Comparison of ENCODE assay signal across 8 cellular contexts in the genomic region with DNA sequence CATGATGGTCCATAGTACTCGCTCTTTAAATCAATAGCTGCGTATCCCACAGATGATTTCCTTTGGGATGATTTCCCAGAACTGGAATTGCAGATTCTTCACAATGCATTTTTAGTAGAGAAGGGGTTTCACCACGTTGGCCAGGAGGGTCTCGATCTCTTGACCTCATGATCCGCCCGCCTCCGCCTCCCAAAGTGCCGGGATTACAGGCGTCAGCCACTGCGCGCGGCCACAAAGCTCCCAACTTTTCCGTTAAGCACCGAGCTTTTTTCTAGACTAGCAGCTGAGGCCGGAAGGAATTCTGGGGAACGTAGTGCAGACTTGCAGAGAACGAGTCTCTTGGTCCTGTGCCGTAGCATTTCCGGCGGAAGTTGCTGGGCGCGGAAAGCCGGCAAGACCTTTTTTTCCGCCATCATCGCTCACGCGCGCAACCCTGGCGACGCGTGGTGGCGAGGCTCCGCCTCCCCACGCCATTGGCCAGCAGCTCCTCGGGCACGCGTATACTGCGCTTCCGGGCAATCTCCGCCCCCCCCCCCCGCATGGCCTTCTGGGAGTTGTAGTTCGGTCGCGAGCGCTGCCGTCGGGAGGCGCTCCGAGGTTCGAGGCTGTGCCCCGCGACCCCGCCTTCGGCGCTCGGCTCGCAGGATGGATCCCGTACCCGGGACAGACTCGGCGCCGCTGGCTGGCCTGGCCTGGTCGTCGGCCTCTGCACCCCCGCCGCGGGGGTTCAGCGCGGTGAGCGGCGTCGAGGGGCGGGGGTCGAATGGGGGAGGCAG. TPM values are rescaled to one million over a fixed set of nuclear protein-coding genes. Genes with fewer than 3 reads are reported as not detected.
DNase-seq lines count a peak whose midpoint lies in the region; ATAC-seq, FAIRE-seq and TF ChIP-seq lines count a peak whose summit lies in the region.

A gene (plus strand): TSS at position 557 of the 776 bp plus-strand sequence. CDS start 89 bp downstream, at position 646.

- H3K9me3 Mint-ChIP-seq in CD8-positive, alpha-beta memory T cell = no peaks in the 10 kb centered on the region
- H3K9me3 Mint-ChIP-seq in activated CD8-positive, alpha-beta memory T cell treated with anti-CD3 and anti-CD28 coated beads, Interleukin-2, amount 10 ng/mL, durations not matched to agents 7 days and 5 days (ENCODE audit: low read depth) = no peaks in the 10 kb centered on the region
- no peaks in the 10 kb centered on the region for H3K9me3 Mint-ChIP-seq in memory B cell

- H3K79me1 ChIP-seq in H1 (ENCODE audit: low read depth, low read length) = no peaks in the 10 kb centered on the region

- peak within 1 kb of the TSS; percentile 97 for H3K9ac ChIP-seq in NT2/D1 (ENCODE audit: insufficient read length, low read depth)
- H3K9ac ChIP-seq in H1 (replicated peaks in 1 of 4; ENCODE audit: extremely low read depth in 1 of 4, low read depth in 3 of 4, low read length in 3 of 4) = peak within 1 kb of the TSS; percentile 8 to 78 (median 38)

- H4K91ac ChIP-seq in H1 (replicated peaks; ENCODE audit: insufficient read length, low read length) = peak within 1 kb of the TSS; percentile 91

- peaks cover 14 to 20% (median 18%) of the 10 kb centered on the region in 3 donors for H3K4me1 Mint-ChIP-seq in CD8-positive, alpha-beta memory T cell
- H3K4me1 Mint-ChIP-seq in activated CD8-positive, alpha-beta memory T cell treated with anti-CD3 and anti-CD28 coated beads, Interleukin-2, amount 10 ng/mL, durations not matched to agents 7 days and 5 days = peaks cover 19% of the 10 kb centered on the region
- peaks cover 4% of the 10 kb centered on the region for H3K4me1 Mint-ChIP-seq in memory B cell

- H3K36me3 ChIP-seq in CD8-positive, alpha-beta memory T cell (ENCODE audit: insufficient read depth, low read length) = no peaks in the 10 kb centered on the region
- H3K36me3 ChIP-seq in NT2/D1 (ENCODE audit: insufficient read depth, insufficient read length, low read length) (peaks cover 11% of the 10 kb centered on the region), H1 (ENCODE audit: control insufficient read depth in 2 of 4, insufficient read depth in 4 of 4, low read length in 3 of 4) (no peaks in the 10 kb centered on the region)

- ATAC-seq in GM21367 (IDR thresholded peaks at IDR 0.05; ENCODE audit: unreplicated experiment) (peak; percentile 69), memory B cell (ENCODE audit: low read depth) (peak; percentile 97)
- ATAC-seq in activated CD8-positive, alpha-beta memory T cell treated with anti-CD3 and anti-CD28 coated beads, Interleukin-2, amount 10 ng/mL, durations not matched to agents 7 days and 5 days = peak; percentile 95

- peak within 1 kb of the TSS; percentile 61 for H3K27ac ChIP-seq in CD8-positive, alpha-beta memory T cell (ENCODE audit: low read depth, low read length)
- H3K27ac ChIP-seq in H1 (ENCODE audit: low read depth, low read length) = peak within 1 kb of the TSS; percentile 62; the same call in 1 of the 2 replicates

- peak within 1 kb of the TSS; percentile 85 for H3K4ac ChIP-seq in H1 (replicated peaks; ENCODE audit: insufficient read length, low read depth, low read length)

- peak within 1 kb of the TSS; percentile 88 to 98 (median 92) for H3K27ac Mint-ChIP-seq in CD8-positive, alpha-beta memory T cell
- H3K27ac Mint-ChIP-seq in activated CD8-positive, alpha-beta memory T cell treated with anti-CD3 and anti-CD28 coated beads, Interleukin-2, amount 10 ng/mL, durations not matched to agents 7 days and 5 days = peak within 1 kb of the TSS; percentile 93
- peak within 1 kb of the TSS; percentile 76 for H3K27ac Mint-ChIP-seq in memory B cell

- peak within 1 kb of the TSS; percentile 21 for H2BK120ac ChIP-seq in H1 (replicated peaks; ENCODE audit: low read depth, low read length)

- H2AFZ ChIP-seq in H1 (ENCODE audit: low read length) = peak within 1 kb of the TSS; percentile 88

- peaks cover 12% of the 10 kb centered on the region for H3K23me2 ChIP-seq in H1 (ENCODE audit: low read depth, low read length)

- no peak within 1 kb of the TSS for H3K23ac ChIP-seq in H1 (ENCODE audit: insufficient read length)

- H4K5ac ChIP-seq in H1 (ENCODE audit: insufficient read length, low read depth, low read length) = peak within 1 kb of the TSS; percentile 46

- H3K56ac ChIP-seq in H1 (replicated peaks; ENCODE audit: insufficient read length, low read depth, low read length) = peak within 1 kb of the TSS; percentile 46

- no peaks in the 10 kb centered on the region for H3K27me3 ChIP-seq in CD8-positive, alpha-beta memory T cell (ENCODE audit: insufficient read depth, low read length, poor library complexity, severe bottlenecking)
- H3K27me3 ChIP-seq in NT2/D1 (ENCODE audit: insufficient read depth, insufficient read length) = peaks cover 8% of the 10 kb centered on the region
- peaks cover 0 to 3% (median 0%) of the 10 kb centered on the region in 4 experiments; a peak in 2 of 7 replicates for H3K27me3 ChIP-seq in H1 (replicated peaks in 1 of 4; ENCODE audit: control insufficient read depth in 3 of 4, extremely low read depth in 1 of 4, insufficient read depth in 3 of 4, low read length in 3 of 4)

- peak within 1 kb of the TSS; percentile 75; the same call in 1 of the 2 replicates for H4K8ac ChIP-seq in H1 (ENCODE audit: extremely low read depth, insufficient read depth, low read length)

- H3K4me3 ChIP-seq in CD8-positive, alpha-beta memory T cell (ENCODE audit: low read length) = peak within 1 kb of the TSS; percentile 80
- H3K4me3 ChIP-seq in NT2/D1 (ENCODE audit: insufficient read length, low read depth) (peak within 1 kb of the TSS; percentile 90), H1 (ENCODE audit: extremely low read depth in 1 of 4, insufficient read depth in 2 of 4, low read depth in 3 of 4, low read length in 4 of 4) (peak within 1 kb of the TSS; percentile 57 to 88 (median 78))

- FAIRE-seq in H1 (lab: Jason Lieb, UNC) = peak; percentile 96

- H3K9me3 ChIP-seq in CD8-positive, alpha-beta memory T cell (ENCODE audit: low read length) = no peaks in the 10 kb centered on the region
- H3K9me3 ChIP-seq in NT2/D1 (ENCODE audit: insufficient read depth, low read length) (no peaks in the 10 kb centered on the region), H1 (ENCODE audit: insufficient read depth in 2 of 2, low read depth in 1 of 2, low read length in 1 of 2) (no peaks in the 10 kb centered on the region)

- TF ChIP-seq EP300 in H1 (IDR thresholded peaks at IDR 0.05; ENCODE audit: borderline replicate concordance in 1 of 2, low read depth in 2 of 2, low read length in 2 of 2) = peak in 1 of 2 experiments; percentile 6; a peak in 1 of 3 replicates

- H2BK15ac ChIP-seq in H1 (ENCODE audit: low read length) = peak within 1 kb of the TSS; percentile 61

- peak; percentile 92 to 97 (median 95) for DNase-seq in CD8-positive, alpha-beta memory T cell
- DNase-seq in HUDEP-2 (lab: John Stamatoyannopoulos, UW; ENCODE audit: unreplicated experiment in 76 of 76) = peak in 75 of 76 experiments; percentile 56 to 100 (median 99)
- DNase-seq in NT2/D1 (ENCODE audit: low read depth, low spot score) = peak; percentile 100
- DNase-seq in activated CD8-positive, alpha-beta memory T cell treated with anti-CD3 and anti-CD28 coated beads, Interleukin-2, amount 10 ng/mL, durations not matched to agents 7 days and 5 days = peak; percentile 97
- DNase-seq in H1 (ENCODE audit: low read depth in 1 of 2, low spot score in 2 of 2) = peak; percentile 90 to 99
- DNase-seq in memory B cell (ENCODE audit: low spot score in 2 of 2) = peak; percentile 79 to 90
- DNase-seq in stimulated activated CD8-positive, alpha-beta memory T cell treated with anti-CD3 and anti-CD28 coated beads, Interleukin-12 subunit alpha, Interleukin-12 subunit beta, amount 100 ng/mL, for 24 hours (ENCODE audit: extremely low read depth) = peak; percentile 83

- POLR2A ChIA-PET in CD8-positive, alpha-beta memory T cell (lab: Charles Lee) = interaction anchor here (0.5 to 1.8 kb wide), 7 partner anchors 14 to 194 kb away, joined by 3 to 25 read pairs (median 5); a partner anchor contains a TSS
- POLR2A ChIA-PET in H1 (lab: Charles Lee; ENCODE audit: partially characterized antibody) = interaction anchor here (0.8 to 6.1 kb wide), 10 partner anchors 9 to 85 kb away, joined by 3 to 44 read pairs (median 4); a partner anchor contains a TSS

- peak within 1 kb of the TSS; percentile 20; the same call in 1 of the 2 replicates for H2BK5ac ChIP-seq in H1 (ENCODE audit: low read depth, low read length)

- no peaks in the 10 kb centered on the region for H3K79me2 ChIP-seq in H1 (ENCODE audit: control insufficient read depth in 1 of 2, insufficient read depth in 2 of 2, low read length in 2 of 2)

- TF ChIP-seq RAD21 in H1 (IDR thresholded peaks at IDR 0.05 in 1 of 2, conservative IDR thresholded peaks at IDR 0.05 in 1 of 2; ENCODE audit: low read depth in 2 of 2, low read length in 2 of 2) = no peak

- H3K18ac ChIP-seq in H1 (ENCODE audit: extremely low read depth, low read length) = peak within 1 kb of the TSS; percentile 4; the same call in 1 of the 2 replicates

- peak within 1 kb of the TSS; percentile 22; the same call in 1 of the 2 replicates for H2BK12ac ChIP-seq in H1 (ENCODE audit: low read depth, low read length)

- H3K4me2 ChIP-seq in H1 (ENCODE audit: insufficient read depth in 1 of 2, low read depth in 2 of 2, low read length in 2 of 2) = peak within 1 kb of the TSS; percentile 59 to 76

- WGBS in H1 (ENCODE audit: extremely low coverage in 1 of 2, insufficient coverage in 1 of 2, insufficient read length in 1 of 2, insufficient replicate concordance in 2 of 2, low coverage in 1 of 2, low lambda C conversion rate in 2 of 2, missing lambda C conversion rate in 1 of 2), 2 experiments = 2% methylated on average over 60 of the region's 74 CpGs; no CpG with 5 or more reads in 1 of the 2 experiments

- no peak for TF ChIP-seq CTCF in H1 (IDR thresholded peaks at IDR 0.05; ENCODE audit: control extremely low read depth in 1 of 3, insufficient read depth in 1 of 3, low read depth in 1 of 3, low read length in 3 of 3)

- peaks cover 0 to 4% of the 10 kb centered on the region in 2 experiments for H4K20me1 ChIP-seq in H1 (replicated peaks in 1 of 2; ENCODE audit: control insufficient read depth in 1 of 2, insufficient read depth in 2 of 2, low read length in 2 of 2)

- no peaks in the 10 kb centered on the region for H3K27me3 Mint-ChIP-seq in CD8-positive, alpha-beta memory T cell
- no peaks in the 10 kb centered on the region for H3K27me3 Mint-ChIP-seq in activated CD8-positive, alpha-beta memory T cell treated with anti-CD3 and anti-CD28 coated beads, Interleukin-2, amount 10 ng/mL, durations not matched to agents 7 days and 5 days
- H3K27me3 Mint-ChIP-seq in memory B cell = no peaks in the 10 kb centered on the region

- TF ChIP-seq POLR2A in H1 (IDR thresholded peaks at IDR 0.05; ENCODE audit: control extremely low read depth in 1 of 2, low read depth in 2 of 2, low read length in 2 of 2) = 0 out of 3 replicates have a peak, but pooled peaks of 1 of the 2 experiments have one; percentile 49

- H3K14ac ChIP-seq in H1 (ENCODE audit: insufficient read length) = peak within 1 kb of the TSS; percentile 54

- H2BK20ac ChIP-seq in H1 (ENCODE audit: low read length) = no peak within 1 kb of the TSS

- CTCF ChIA-PET in CD8-positive, alpha-beta memory T cell (lab: Charles Lee) = interaction anchor here (1.0 to 1.4 kb wide), 4 partner anchors 11 to 18 kb away, joined by 3 to 11 read pairs (median 3); a partner anchor contains a TSS
- CTCF ChIA-PET in activated CD8-positive, alpha-beta memory T cell treated with anti-CD3 and anti-CD28 coated beads, Interleukin-2, amount 10 ng/mL, durations not matched to agents 7 days and 5 days (lab: Charles Lee) = interaction anchor here (0.6 to 2.6 kb wide), 14 partner anchors 9 to 297 kb away, joined by 3 to 11 read pairs (median 4); a partner anchor contains a TSS
- CTCF ChIA-PET in H1 (lab: Charles Lee; ENCODE audit: partially characterized antibody) = interaction anchor here (0.6 to 1.5 kb wide), 7 partner anchors 9 to 72 kb away, joined by 3 to 8 read pairs (median 3); a partner anchor contains a TSS

- H2AK5ac ChIP-seq in H1 (ENCODE audit: low read depth, low read length) = 0 out of 2 replicates have a peak within 1 kb of the TSS, but pooled peaks have one; percentile 32

- peak within 1 kb of the TSS; percentile 89 to 97 (median 92) for H3K4me3 Mint-ChIP-seq in CD8-positive, alpha-beta memory T cell
- peak within 1 kb of the TSS; percentile 87 for H3K4me3 Mint-ChIP-seq in activated CD8-positive, alpha-beta memory T cell treated with anti-CD3 and anti-CD28 coated beads, Interleukin-2, amount 10 ng/mL, durations not matched to agents 7 days and 5 days
- H3K4me3 Mint-ChIP-seq in memory B cell = peak within 1 kb of the TSS; percentile 94

- H3K36me3 Mint-ChIP-seq in CD8-positive, alpha-beta memory T cell = peaks cover 0 to 31% (median 1%) of the 10 kb centered on the region in 3 donors
- peaks cover 17% of the 10 kb centered on the region for H3K36me3 Mint-ChIP-seq in activated CD8-positive, alpha-beta memory T cell treated with anti-CD3 and anti-CD28 coated beads, Interleukin-2, amount 10 ng/mL, durations not matched to agents 7 days and 5 days
- peaks cover 13% of the 10 kb centered on the region for H3K36me3 Mint-ChIP-seq in memory B cell

- H3K4me1 ChIP-seq in CD8-positive, alpha-beta memory T cell (ENCODE audit: insufficient read depth, low read length) = peaks cover 15% of the 10 kb centered on the region
- H3K4me1 ChIP-seq in NT2/D1 (ENCODE audit: insufficient read depth, insufficient read length) (peaks cover 13% of the 10 kb centered on the region), H1 (replicated peaks in 1 of 4; ENCODE audit: control insufficient read depth in 3 of 4, insufficient read depth in 4 of 4, low read length in 3 of 4) (peaks cover 3 to 15% (median 11%) of the 10 kb centered on the region in 4 experiments)

RNA-seq across cellular contexts. Expression of the gene that starts here (rescaled TPM):
- 10 to 100 TPM; 34.5 to 39.2 TPM for total RNA-seq in CD8-positive, alpha-beta memory T cell
- polyA plus RNA-seq in CD8-positive, alpha-beta memory T cell = 26.9 TPM
- total RNA-seq in activated CD8-positive, alpha-beta memory T cell treated with anti-CD3 and anti-CD28 coated beads, Interleukin-2, amount 10 ng/mL, durations not matched to agents 7 days and 5 days = 10 to 100 TPM; 40.4 to 51.1 TPM
- 36.8 and 37.9 TPM in 2 replicates for total RNA-seq in H1 (2021; fragmentation: NEBNext Ultra II Directional; extraction: Animal tissue kit (Norgen Biotek cat#: 25700))
- 76.6 and 97.7 TPM in 2 replicates for polyA plus RNA-seq in H1 (2011; rRNA removed)
- polyA plus RNA-seq in H1 (2011; cell fraction: cytosol; rRNA removed) = 57.3 TPM
- 68.4 TPM for polyA plus RNA-seq in H1 (2011; cell fraction: nucleus; rRNA removed)
- polyA plus RNA-seq in H1 (2012, experiment 1 of 2) = 22.6 to 49.8 TPM (median 44.7 TPM) in 4 replicates
- polyA plus RNA-seq in H1 (2012, experiment 2 of 2) = 58.2 TPM
- 32.8 TPM for polyA plus RNA-seq in H1 (2013, experiment 1 of 2)
- 35.2 TPM for polyA plus RNA-seq in H1 (2013, experiment 2 of 2)
- 13.8 and 15.3 TPM in 2 replicates for polyA minus RNA-seq in H1 (2011; rRNA and poly(A)+ RNA removed)
- 16.6 TPM for polyA minus RNA-seq in H1 (2011; cell fraction: cytosol; rRNA and poly(A)+ RNA removed)
- polyA minus RNA-seq in H1 (2011; cell fraction: nucleus; rRNA and poly(A)+ RNA removed) = 21.0 TPM

Comparison
In these comparisons a context has a peak if more than half of its experiments do, and no peak if none do; other contexts are left out.
1. Peak in every context shown above with its lines: DNase-seq, ATAC-seq, H3K4me3 ChIP-seq and H3K27ac ChIP-seq.